Comparison of ENCODE assay signal across 18 cellular contexts in genomic region chr19:43447655-43448054, GRCh38. TPM values are rescaled to one million over a fixed set of nuclear protein-coding genes. Genes with fewer than 3 reads are reported as not detected.
"Had no signal": no experiment of that assay in that cellular context is flagged by ENCODE, and none has a peak within 500 bp of the region (broad histone marks: within the 10 kb centered on the region; RNA-seq: fewer than 3 reads in every experiment).

No MANE protein-coding gene starts in this region.

- H3K27me3 Mint-ChIP-seq: activated B cell treated with CpG ODN at 0.5 μM for 24 hours; activated CD8-positive, alpha-beta T cell treated with anti-CD3 and anti-CD28 coated beads for 36 hours; activated naive CD8-positive, alpha-beta T cell; activated T-helper 17 cell treated with anti-CD3 and anti-CD28 coated beads, Interleukin-2, amount 50 U/mL, for 72 hours; central memory CD8-positive, alpha-beta T cell had no signal

- H3K4me3 Mint-ChIP-seq: activated B cell treated with CpG ODN at 0.5 μM for 24 hours; activated CD8-positive, alpha-beta T cell treated with anti-CD3 and anti-CD28 coated beads for 36 hours; activated naive CD8-positive, alpha-beta T cell; activated T-cell treated with anti-CD3 and anti-CD28 coated beads, Interleukin-2, amount 50 U/mL, for 4 hours; activated T-helper 17 cell treated with anti-CD3 and anti-CD28 coated beads, Interleukin-2, amount 50 U/mL, for 72 hours; central memory CD8-positive, alpha-beta T cell; effector memory CD8-positive, alpha-beta T cell had no signal

- H3K9me3 Mint-ChIP-seq: activated T-cell treated with anti-CD3 and anti-CD28 coated beads, Interleukin-2, amount 50 U/mL, for 4 hours; central memory CD8-positive, alpha-beta T cell; effector memory CD8-positive, alpha-beta T cell had no signal

- H3K27ac ChIP-seq: brain microvascular endothelial cell, coronary artery, esophagus muscularis mucosa, gastrocnemius medialis, heart right ventricle had no signal

- H3K36me3 ChIP-seq: brain microvascular endothelial cell, esophagus muscularis mucosa, gastrocnemius medialis, heart right ventricle had no signal

- H3K36me3 Mint-ChIP-seq: activated naive CD8-positive, alpha-beta T cell had no signal

- H3K27me3 ChIP-seq: brain microvascular endothelial cell, esophagus muscularis mucosa, foreskin keratinocyte, gastrocnemius medialis, heart right ventricle had no signal

- H3K27ac Mint-ChIP-seq: activated B cell treated with CpG ODN at 0.5 μM for 24 hours; activated CD8-positive, alpha-beta T cell treated with anti-CD3 and anti-CD28 coated beads for 36 hours; activated naive CD8-positive, alpha-beta T cell had no signal

- H3K9me3 ChIP-seq: esophagus muscularis mucosa, gastrocnemius medialis had no signal

- H3K4me3 ChIP-seq: coronary artery, esophagus muscularis mucosa, gastrocnemius medialis, heart right ventricle had no signal

- H3K4me1 ChIP-seq: gastrocnemius medialis had no signal

RNA-seq across cellular contexts. Expression of gene LYPD3, which starts 17.8 kb away (rescaled TPM):
- total RNA-seq: activated B cell treated with CpG ODN at 0.5 μM for 24 hours, cardiac septum, cerebellum, gastrocnemius medialis had no signal

RNA-seq across cellular contexts. Expression of gene TEX101, which starts 33.0 kb away (rescaled TPM):
- total RNA-seq: activated B cell treated with CpG ODN at 0.5 μM for 24 hours; activated CD8-positive, alpha-beta T cell treated with anti-CD3 and anti-CD28 coated beads for 36 hours; activated T-cell treated with anti-CD3 and anti-CD28 coated beads, Interleukin-2, amount 50 U/mL, for 4 hours; activated T-helper 17 cell treated with anti-CD3 and anti-CD28 coated beads, Interleukin-2, amount 50 U/mL, for 72 hours; astrocyte; bronchial epithelial cell; cardiac septum; cerebellum; dermis blood vessel endothelial cell; esophagus muscularis mucosa; foreskin keratinocyte; gastrocnemius medialis; heart right ventricle had no signal
- polyA plus RNA-seq: foreskin keratinocyte, heart right ventricle had no signal
